In the genomic region with DNA sequence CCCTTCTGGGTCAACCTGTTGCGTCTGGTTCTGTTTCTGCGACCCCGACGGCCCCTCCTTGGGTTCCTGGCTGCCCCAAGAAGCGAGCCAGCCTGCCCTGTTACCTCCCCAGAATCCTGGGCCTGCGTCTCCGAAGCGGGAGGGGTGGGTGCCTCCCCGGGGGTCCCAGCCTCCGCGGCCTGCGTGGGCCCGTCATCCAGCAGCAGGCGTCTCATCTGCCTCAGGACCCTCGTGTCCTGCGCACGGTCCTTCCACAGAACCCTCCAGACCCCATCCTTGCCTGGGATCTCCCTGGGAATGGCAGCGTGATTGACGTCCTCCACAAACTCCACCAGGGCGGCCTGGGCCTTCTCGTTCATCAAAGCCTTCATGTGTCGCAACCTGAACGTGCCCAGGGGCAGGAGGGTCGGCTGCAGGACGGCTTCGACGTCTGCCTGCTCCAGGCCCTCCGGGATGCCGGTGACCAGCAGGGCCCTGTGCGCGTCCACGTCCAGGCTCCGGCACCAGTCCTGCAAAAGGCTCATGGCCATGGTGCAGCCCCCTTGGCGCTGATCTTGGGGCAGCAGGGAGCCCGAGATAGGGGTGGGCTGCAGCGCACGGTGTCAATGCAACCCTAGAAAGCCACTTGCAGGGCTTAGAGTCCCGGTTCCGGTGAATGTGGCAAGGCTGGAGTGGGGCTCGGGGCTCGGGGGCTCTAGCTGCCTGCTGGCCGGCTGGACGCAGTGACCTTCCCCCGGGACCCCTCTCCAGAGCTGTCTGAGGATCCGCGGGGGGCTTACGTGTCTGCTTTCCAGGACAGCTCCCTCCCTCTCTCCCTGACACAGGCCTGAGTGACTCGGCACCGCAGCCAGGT, we compare ENCODE assay signal across 1 cellular context.
TF ChIP-seq lines count a peak whose summit lies in the region.

No MANE protein-coding gene starts in this region.

TF ChIP-seq in GM23338, 12 proteins besides CTCF, POLR2A, EP300 and RAD21:
- TF ChIP-seq EZH2phosphoT487 (IDR thresholded peaks at IDR 0.05; ENCODE audit: unreplicated experiment) (no peak), EZH2 (IDR thresholded peaks at IDR 0.05; ENCODE audit: low read depth, unreplicated experiment) (peak; percentile 30)
